Comparison of ENCODE assay signal across 8 cellular contexts in genomic region chr5:102536323-102536928, GRCh38. TPM values are rescaled to one million over a fixed set of nuclear protein-coding genes. Genes with fewer than 3 reads are reported as not detected.
DNase-seq lines count a peak whose midpoint lies in the region; ATAC-seq, FAIRE-seq and TF ChIP-seq lines count a peak whose summit lies in the region.

No MANE protein-coding gene starts in this region.

- H3K36me3 Mint-ChIP-seq in natural killer cell (no peaks in the 10 kb centered on the region), endothelial cell (ENCODE audit: low read depth, unreplicated experiment) (no peaks in the 10 kb centered on the region)
- H3K36me3 Mint-ChIP-seq in natural killer cell treated with Interleukin-12 subunit alpha and Interleukin-12 subunit beta and Interleukin-15 and Interleukin-18, amount 100 ng/mL, for 72 hours: no peaks in the 10 kb centered on the region

- DNase-seq in natural killer cell (no peak), NCI-H748 treated with DMSO at 0.1 percent for 48 hours (lab: John Stamatoyannopoulos, UW) (peak; percentile 34), endothelial cell (ENCODE audit: low spot score) (no peak), lower leg skin (ENCODE audit: low spot score in 2 of 2) (no peak), pancreas (no peak), colonic mucosa (no peak)
- no peak for DNase-seq in natural killer cell treated with Interleukin-12 subunit alpha and Interleukin-12 subunit beta and Interleukin-15 and Interleukin-18, amount 100 ng/mL, for 72 hours (ENCODE audit: low spot score)
- no peak for DNase-seq in effector CD8-positive, alpha-beta T cell (lab: John Stamatoyannopoulos, UW)

- no peak for TF ChIP-seq POLR2A in lower leg skin (IDR thresholded peaks at IDR 0.05)

- H3K9me3 Mint-ChIP-seq in natural killer cell (no peaks in the 10 kb centered on the region), endothelial cell (ENCODE audit: unreplicated experiment) (no peaks in the 10 kb centered on the region)
- H3K9me3 Mint-ChIP-seq in natural killer cell treated with Interleukin-12 subunit alpha and Interleukin-12 subunit beta and Interleukin-15 and Interleukin-18, amount 100 ng/mL, for 72 hours: no peaks in the 10 kb centered on the region

- H3K9ac ChIP-seq in colonic mucosa (ENCODE audit: low read depth in 2 of 2, low read length in 2 of 2): no peak overlapping the region

- H3K9me3 ChIP-seq in pancreas (no peaks in the 10 kb centered on the region), colonic mucosa (no peaks in the 10 kb centered on the region)

- H3K4me3 ChIP-seq in lower leg skin (ENCODE audit: low read depth, poor library complexity, severe bottlenecking) (no peak overlapping the region), pancreas (no peak overlapping the region), colonic mucosa (no peak overlapping the region)

- H3K4me3 Mint-ChIP-seq in natural killer cell (no peak overlapping the region), endothelial cell (ENCODE audit: unreplicated experiment) (no peak overlapping the region)
- no peak overlapping the region for H3K4me3 Mint-ChIP-seq in natural killer cell treated with Interleukin-12 subunit alpha and Interleukin-12 subunit beta and Interleukin-15 and Interleukin-18, amount 100 ng/mL, for 72 hours

- intact Hi-C loops in natural killer cell (cut with micrococcal nuclease): loop anchor here (1.0 to 5.0 kb wide), 2 partner anchors 506 to 603 kb away; no protein-coding TSS in a partner anchor
- intact Hi-C loops in lower leg skin (cut with DNase I; ENCODE audit: low total_unique reads): no loop called here
- intact Hi-C loops in pancreas (cut with DNase I): no loop called here
- intact Hi-C loops in colonic mucosa (cut with DNase I): no loop called here

- H3K27me3 ChIP-seq in pancreas (peaks cover 0 to 3% (median 0%) of the 10 kb centered on the region in 4 donors), colonic mucosa (no peaks in the 10 kb centered on the region)

- ATAC-seq in natural killer cell (no peak), pancreas (no peak)
- ATAC-seq in natural killer cell treated with Interleukin-12 subunit alpha and Interleukin-12 subunit beta and Interleukin-15 and Interleukin-18, amount 100 ng/mL, for 72 hours: no peak

- peak; percentile 29 for TF ChIP-seq CTCF in natural killer cell (IDR thresholded peaks at IDR 0.05)
- TF ChIP-seq CTCF in endothelial cell (IDR thresholded peaks at IDR 0.05; ENCODE audit: unreplicated experiment): peak; percentile 42
- TF ChIP-seq CTCF in lower leg skin (IDR thresholded peaks at IDR 0.05): no peak
- no peak for TF ChIP-seq CTCF in pancreas (IDR thresholded peaks at IDR 0.05)
- TF ChIP-seq CTCF in colonic mucosa (IDR thresholded peaks at IDR 0.05): no peak

- H3K36me3 ChIP-seq in pancreas: no peaks in the 10 kb centered on the region
- H3K36me3 ChIP-seq in colonic mucosa: no peaks in the 10 kb centered on the region

- no peak overlapping the region for H3K27ac Mint-ChIP-seq in natural killer cell
- no peak overlapping the region for H3K27ac Mint-ChIP-seq in natural killer cell treated with Interleukin-12 subunit alpha and Interleukin-12 subunit beta and Interleukin-15 and Interleukin-18, amount 100 ng/mL, for 72 hours
- H3K27ac Mint-ChIP-seq in endothelial cell (ENCODE audit: unreplicated experiment): no peak overlapping the region

- no peak for FAIRE-seq in pancreas (lab: Jason Lieb, UNC)

- H3K4me1 Mint-ChIP-seq in natural killer cell (no peaks in the 10 kb centered on the region), endothelial cell (ENCODE audit: unreplicated experiment) (peaks cover 4% of the 10 kb centered on the region)
- H3K4me1 Mint-ChIP-seq in natural killer cell treated with Interleukin-12 subunit alpha and Interleukin-12 subunit beta and Interleukin-15 and Interleukin-18, amount 100 ng/mL, for 72 hours (ENCODE audit: low read depth in 2 of 2): no peaks in the 10 kb centered on the region

- H3K27ac ChIP-seq in pancreas (no peak overlapping the region), colonic mucosa (no peak overlapping the region)

- H3K4me1 ChIP-seq in pancreas: no peaks in the 10 kb centered on the region
- H3K4me1 ChIP-seq in colonic mucosa: no peaks in the 10 kb centered on the region

- H3K27me3 Mint-ChIP-seq in natural killer cell (ENCODE audit: low read depth in 2 of 2): no peaks in the 10 kb centered on the region
- H3K27me3 Mint-ChIP-seq in natural killer cell treated with Interleukin-12 subunit alpha and Interleukin-12 subunit beta and Interleukin-15 and Interleukin-18, amount 100 ng/mL, for 72 hours: peaks cover 6 to 11% of the 10 kb centered on the region in 2 donors
- no peaks in the 10 kb centered on the region for H3K27me3 Mint-ChIP-seq in endothelial cell (ENCODE audit: unreplicated experiment)

RNA-seq across cellular contexts. Expression of gene SLCO6A1, which starts 37.6 kb away (rescaled TPM):
- total RNA-seq in natural killer cell (not detected), endothelial cell (ENCODE audit: unreplicated experiment) (0.51 TPM), lower leg skin (not detected), pancreas (not detected), colonic mucosa (not detected)
- not detected for total RNA-seq in natural killer cell treated with Interleukin-12 subunit alpha and Interleukin-12 subunit beta and Interleukin-15 and Interleukin-18, amount 100 ng/mL, for 72 hours
- polyA plus RNA-seq in pancreas: not detected

Comparison
In these comparisons a context has a peak if more than half of its experiments do, and no peak if none do; other contexts are left out.
1. CTCF ChIP-seq: peak in natural killer cell (single experiment) and endothelial cell (single experiment); none in lower leg skin (0 of 3), pancreas (0 of 4) and colonic mucosa (single experiment).